In the genomic region with DNA sequence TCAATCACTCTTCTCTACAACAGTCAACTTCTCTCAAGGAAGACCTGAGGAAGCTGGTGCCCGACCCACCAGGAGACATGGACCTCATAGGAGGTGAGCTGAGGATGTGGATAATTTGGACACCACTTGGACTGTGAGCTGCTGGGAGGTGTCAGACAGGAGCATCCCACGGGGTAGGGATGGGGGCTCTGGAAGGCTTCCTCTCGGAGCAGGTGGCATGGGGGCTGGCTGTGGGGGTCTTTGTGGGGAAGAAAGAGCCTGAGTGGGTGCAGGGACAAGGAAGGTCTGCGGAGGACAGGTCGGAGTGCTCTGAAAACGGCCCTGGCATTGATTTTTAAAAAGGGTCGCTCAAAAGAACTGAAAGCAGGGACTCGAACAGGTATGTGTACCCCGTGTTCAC, we compare ENCODE assay signal across 21 cellular contexts.
"Had no signal": no experiment of that assay in that cellular context is flagged by ENCODE, and none has a peak within 500 bp of the region (broad histone marks: within the 10 kb centered on the region; RNA-seq: fewer than 3 reads in every experiment).

No MANE protein-coding gene starts in this region.

- H3K4me3 Mint-ChIP-seq: activated CD4-positive, alpha-beta memory T cell treated with anti-CD3 and anti-CD28 coated beads, Interleukin-2, amount 10 ng/mL, durations not matched to agents 7 days and 5 days; activated CD8-positive, alpha-beta memory T cell treated with anti-CD3 and anti-CD28 coated beads, Interleukin-2, amount 10 ng/mL, durations not matched to agents 7 days and 5 days; activated naive CD8-positive, alpha-beta T cell; memory B cell; naive B cell; neural crest cell; stimulated activated naive CD8-positive, alpha-beta T cell treated with anti-CD3 and anti-CD28 coated beads, Interleukin-15, amount 100 ng/mL, for 72 hours had no signal

- H3K4me3 ChIP-seq: hepatocyte, left lung, mucosa of descending colon, prostate gland had no signal

- H3K4me1 ChIP-seq: left lung, prostate gland had no signal

- ATAC-seq: activated CD8-positive, alpha-beta memory T cell treated with anti-CD3 and anti-CD28 coated beads, Interleukin-2, amount 10 ng/mL, durations not matched to agents 7 days and 5 days; left lung; mucosa of descending colon; right cardiac atrium; stimulated activated naive CD8-positive, alpha-beta T cell treated with anti-CD3 and anti-CD28 coated beads, Interleukin-15, amount 100 ng/mL, for 72 hours had no signal

- H3K27me3 Mint-ChIP-seq: naive B cell; stimulated activated naive CD8-positive, alpha-beta T cell treated with anti-CD3 and anti-CD28 coated beads, Interleukin-15, amount 100 ng/mL, for 72 hours had no signal

- H3K27ac Mint-ChIP-seq: activated CD4-positive, alpha-beta memory T cell treated with anti-CD3 and anti-CD28 coated beads, Interleukin-2, amount 10 ng/mL, durations not matched to agents 7 days and 5 days; activated CD8-positive, alpha-beta memory T cell treated with anti-CD3 and anti-CD28 coated beads, Interleukin-2, amount 10 ng/mL, durations not matched to agents 7 days and 5 days; activated naive CD8-positive, alpha-beta T cell; memory B cell had no signal

- H3K27me3 ChIP-seq: hepatocyte, left lung had no signal

- H3K9me3 Mint-ChIP-seq: activated CD4-positive, alpha-beta memory T cell treated with anti-CD3 and anti-CD28 coated beads, Interleukin-2, amount 10 ng/mL, durations not matched to agents 7 days and 5 days; memory B cell; naive B cell; neural crest cell; stimulated activated naive CD8-positive, alpha-beta T cell treated with anti-CD3 and anti-CD28 coated beads, Interleukin-15, amount 100 ng/mL, for 72 hours had no signal

- H3K9me3 ChIP-seq: left lung, mucosa of descending colon, prostate gland had no signal

- DNase-seq: activated CD4-positive, alpha-beta memory T cell treated with anti-CD3 and anti-CD28 coated beads, Interleukin-2, amount 10 ng/mL, durations not matched to agents 7 days and 5 days; activated CD4-positive, alpha-beta T cell treated with anti-CD3 and anti-CD28 coated beads for 4 hours; activated CD8-positive, alpha-beta memory T cell treated with anti-CD3 and anti-CD28 coated beads, Interleukin-2, amount 10 ng/mL, durations not matched to agents 7 days and 5 days; activated gamma-delta T cell treated with Interleukin-2 at 50 U/mL for 16 hours; dermis blood vessel endothelial cell; foreskin fibroblast; naive B cell; small intestine; stimulated activated CD4-positive, alpha-beta T cell treated with anti-CD3 and anti-CD28 coated beads, Interleukin-15, amount 100 ng/mL, for 24 hours; stimulated activated CD4-positive, alpha-beta T cell treated with anti-CD3 and anti-CD28 coated beads, Interleukin-2, amount 100 ng/mL, for 48 hours; stimulated activated naive CD8-positive, alpha-beta T cell treated with anti-CD3 and anti-CD28 coated beads, Interleukin-15, amount 100 ng/mL, for 72 hours; trophoblast cell had no signal

- H3K27ac ChIP-seq: epithelial cell of prostate, hepatocyte, left lung, prostate gland had no signal

- H3K4me1 Mint-ChIP-seq: activated CD8-positive, alpha-beta memory T cell treated with anti-CD3 and anti-CD28 coated beads, Interleukin-2, amount 10 ng/mL, durations not matched to agents 7 days and 5 days; stimulated activated naive CD8-positive, alpha-beta T cell treated with anti-CD3 and anti-CD28 coated beads, Interleukin-15, amount 100 ng/mL, for 72 hours had no signal

- H3K36me3 Mint-ChIP-seq: activated CD8-positive, alpha-beta memory T cell treated with anti-CD3 and anti-CD28 coated beads, Interleukin-2, amount 10 ng/mL, durations not matched to agents 7 days and 5 days; activated naive CD8-positive, alpha-beta T cell; naive B cell had no signal
